In genomic region chr12:53675701-53676607, GRCh38 we compare ENCODE assay signal across 8 cellular contexts. TPM values are rescaled to one million over a fixed set of nuclear protein-coding genes. Genes with fewer than 3 reads are reported as not detected.
DNase-seq lines count a peak whose midpoint lies in the region; ATAC-seq, FAIRE-seq and TF ChIP-seq lines count a peak whose summit lies in the region.

Gene ATP5MC2 (minus strand): TSS chr12:53676083. CDS start chr12:53672614, 3,469 bp downstream.

- 0 to 1% (median 1%) methylated on average over 61 of the region's 61 CpGs for WGBS in adipose tissue, 3 donors

- TF ChIP-seq CTCF in type B pancreatic cell (conservative IDR thresholded peaks at IDR 0.05): peak; percentile 98

- peak; percentile 98 for FAIRE-seq in GM12892 (lab: Jason Lieb, UNC)

- peak; percentile 96 for TF ChIP-seq POLR2A in GM12892 (IDR thresholded peaks at IDR 0.05; ENCODE audit: low read depth, low read length)

- peaks cover 15 to 23% of the 10 kb centered on the region in 2 donors for H3K27me3 Mint-ChIP-seq in T-cell
- H3K27me3 Mint-ChIP-seq in type B pancreatic cell: peaks cover 24% of the 10 kb centered on the region

- ATAC-seq in HG02852 (IDR thresholded peaks at IDR 0.05; ENCODE audit: unreplicated experiment) (peak; percentile 95), T-cell (replicated peaks in 1 of 4) (peak; percentile 90 to 94 (median 93))

- peaks cover 18% of the 10 kb centered on the region for H3K36me3 Mint-ChIP-seq in T-cell
- H3K36me3 Mint-ChIP-seq in type B pancreatic cell: peaks cover 10% of the 10 kb centered on the region

- H3K4me3 Mint-ChIP-seq in T-cell: peak within 1 kb of the TSS; percentile 87 to 93 (median 92)
- H3K4me3 Mint-ChIP-seq in type B pancreatic cell: peak within 1 kb of the TSS; percentile 97

- peak within 1 kb of the TSS; percentile 70 for H3K27ac ChIP-seq in adipose tissue (ENCODE audit: low read depth, low read length)

- intact Hi-C loops in cardiac septum (cut with DNase I): loop anchor here (1.0 kb wide), 2 partner anchors 50 to 133 kb away; partner anchors contain the start of gene ATF7

- peaks cover 20 to 40% (median 39%) of the 10 kb centered on the region in 3 donors for H3K4me1 Mint-ChIP-seq in T-cell
- H3K4me1 Mint-ChIP-seq in type B pancreatic cell (ENCODE audit: unreplicated experiment): peaks cover 17% of the 10 kb centered on the region

- POLR2A ChIA-PET in T-cell (lab: Charles Lee): interaction anchor here (0.5 to 1.1 kb wide), 3 partner anchors 49 to 350 kb away, joined by 3 read pairs; no protein-coding TSS in a partner anchor

- DNase-seq in GM12892 (ENCODE audit: insufficient read length) (peak; percentile 91), NCI-H1436 treated with DMSO at 0.1 percent for 48 hours (lab: John Stamatoyannopoulos, UW) (peak; percentile 98), T-cell (peak; percentile 92 to 98 (median 96)), cardiac septum (ENCODE audit: low spot score) (peak; percentile 99), pons (ENCODE audit: low spot score) (peak; percentile 99), type B pancreatic cell (ENCODE audit: extremely low spot score, unreplicated experiment) (peak; percentile 98)

- CTCF ChIA-PET in T-cell (lab: Charles Lee): interaction anchor here (0.5 to 3.4 kb wide), 18 partner anchors 10 to 741 kb away, joined by 3 to 35 read pairs (median 3); partner anchors contain the start of genes ATF7 (in 1 of the 2), CALCOCO1 (in 1 of the 2), SP1 (in 1 of the 2) and TARBP2 (in 1 of the 2)

- H3K9me3 Mint-ChIP-seq in T-cell (no peaks in the 10 kb centered on the region), type B pancreatic cell (no peaks in the 10 kb centered on the region)

- peak within 1 kb of the TSS; percentile 92 to 97 for H3K27ac Mint-ChIP-seq in T-cell
- peak within 1 kb of the TSS; percentile 98 for H3K27ac Mint-ChIP-seq in type B pancreatic cell

RNA-seq across cellular contexts. Expression of gene ATP5MC2, which starts in this region (rescaled TPM):
- polyA plus RNA-seq in GM12892 (2012; ENCODE audit: missing spikeins): 687 TPM
- total RNA-seq in T-cell (100 to 1,000 TPM; 223 to 283 (median 251) TPM), cardiac septum (365 TPM), type B pancreatic cell (ENCODE audit: low replicate concordance) (312 and 402 TPM in 2 replicates)
- 100 to 1,000 TPM; 273 to 423 (median 415) TPM for polyA plus RNA-seq in adipose tissue

Comparison
In these comparisons a context has a peak if more than half of its experiments do, and no peak if none do; other contexts are left out.
1. Peak in every context shown above with its lines: DNase-seq, ATAC-seq and H3K27ac ChIP-seq.